In genomic region chr5:88674262-88675158, GRCh38 we compare ENCODE assay signal across 9 cellular contexts.
DNase-seq lines count a peak whose midpoint lies in the region; ATAC-seq, FAIRE-seq and TF ChIP-seq lines count a peak whose summit lies in the region.
"Had no signal": no experiment of that assay in that cellular context is flagged by ENCODE, and none has a peak within 500 bp of the region (broad histone marks: within the 10 kb centered on the region; RNA-seq: fewer than 3 reads in every experiment).

No MANE protein-coding gene starts in this region.

- H3K27me3 ChIP-seq in liver (ENCODE audit: control insufficient read depth in 4 of 4, insufficient read depth in 4 of 4, low read length in 3 of 4) (peaks cover 11 to 51% (median 26%) of the 10 kb centered on the region in 4 donors), HepG2 (ENCODE audit: control insufficient read depth in 1 of 2, insufficient read depth in 2 of 2, low read length in 2 of 2) (peaks cover 0 to 54% of the 10 kb centered on the region in 2 experiments; a peak in 3 of 5 replicates), heart left ventricle (peaks cover 73 to 100% (median 98%) of the 10 kb centered on the region in 9 donors), rectal smooth muscle tissue (ENCODE audit: control insufficient read depth, insufficient read depth, low read length) (peaks cover 46% of the 10 kb centered on the region)

- H3K9me3 ChIP-seq in liver (ENCODE audit: control insufficient read depth in 4 of 4, low read length in 3 of 4) (no peaks in the 10 kb centered on the region), HepG2 (ENCODE audit: low read length) (no peaks in the 10 kb centered on the region), heart left ventricle (no peaks in the 10 kb centered on the region)

- H3K4me3 Mint-ChIP-seq in activated CD4-positive, alpha-beta memory T cell treated with anti-CD3 and anti-CD28 coated beads for 36 hours = peak overlapping the region; percentile 62

- POLR2A ChIA-PET in HepG2 (lab: Yijun Ruan, JAX) = no interaction called here
- POLR2A ChIA-PET in activated CD4-positive, alpha-beta memory T cell treated with anti-CD3 and anti-CD28 coated beads for 36 hours (lab: Charles Lee) = interaction anchor here (1.6 to 1.9 kb wide), 2 partner anchors 10 to 14 kb away, joined by 3 to 5 read pairs; no protein-coding TSS in a partner anchor

- no peak overlapping the region for H2AFZ ChIP-seq in HepG2 (ENCODE audit: low read length)

- peaks cover 26% of the 10 kb centered on the region for H3K4me1 Mint-ChIP-seq in activated CD4-positive, alpha-beta memory T cell treated with anti-CD3 and anti-CD28 coated beads for 36 hours (ENCODE audit: low read depth)

- ATAC-seq in HepG2 = no peak
- peak; percentile 80 for ATAC-seq in HG02610 (IDR thresholded peaks at IDR 0.05; ENCODE audit: unreplicated experiment)
- ATAC-seq in heart left ventricle = peak in 3 of 4 donors; percentile 11 to 57 (median 50)
- ATAC-seq: HCT116 had no signal

- H3K4me3 ChIP-seq in liver (ENCODE audit: low read depth in 1 of 3, low read length in 3 of 3) (peak overlapping the region in 2 of 3 donors; percentile 26 to 27), HepG2 (replicated peaks in 1 of 3; ENCODE audit: insufficient read depth in 1 of 3, low read depth in 2 of 3, low read length in 3 of 3) (no peak overlapping the region), heart left ventricle (peak overlapping the region; percentile 15 to 57 (median 42)), rectal smooth muscle tissue (ENCODE audit: low read length) (peak overlapping the region; percentile 62)

- DNase-seq in HepG2 (ENCODE audit: low spot score) = no peak
- peak; percentile 84 to 92 (median 92) for DNase-seq in NCI-H1417 (lab: John Stamatoyannopoulos, UW)
- DNase-seq in activated CD4-positive, alpha-beta memory T cell treated with anti-CD3 and anti-CD28 coated beads for 36 hours = peak; percentile 62
- peak in 1 of 5 donors; percentile 55 for DNase-seq in heart left ventricle
- no peak for DNase-seq in NCI-H1105 treated with DMSO at 0.1 percent for 48 hours (lab: John Stamatoyannopoulos, UW)

- H4K20me1 ChIP-seq in HepG2 (ENCODE audit: insufficient read depth, low read length) = no peaks in the 10 kb centered on the region

- WGBS in liver = 3% methylated on average over 87 of the region's 87 CpGs
- 81% methylated on average over 37 of the region's 87 CpGs for WGBS in HepG2 (ENCODE audit: low lambda C conversion rate)
- 1 to 2% (median 1%) methylated on average over 60 to 87 of the region's 87 CpGs for WGBS in heart left ventricle, 4 donors

- H3K36me3 Mint-ChIP-seq in activated CD4-positive, alpha-beta memory T cell treated with anti-CD3 and anti-CD28 coated beads for 36 hours = peaks cover 12% of the 10 kb centered on the region

- TF ChIP-seq EP300 in HepG2 (IDR thresholded peaks at IDR 0.05; ENCODE audit: low read depth in 2 of 2, low read length in 2 of 2) (no peak), HepG2 (CRISPR knock-in tag; IDR thresholded peaks at IDR 0.05; ENCODE audit: borderline replicate concordance) (no peak)

- intact Hi-C loops in HepG2 (cut with micrococcal nuclease; ENCODE audit: unreplicated experiment) (no loop called here), heart left ventricle (cut with DNase I) (loop anchor here in 5 of 10 donors (5.0 to 10.0 kb wide), 4 partner anchors 420 to 892 kb away; no protein-coding TSS in a partner anchor)
- intact Hi-C loops in activated CD4-positive, alpha-beta memory T cell treated with anti-CD3 and anti-CD28 coated beads for 36 hours (cut with micrococcal nuclease) = loop anchor here (1.0 to 10.0 kb wide), 5 partner anchors 7 to 410 kb away; partner anchors contain the start of gene TMEM161B

- H3K79me2 ChIP-seq in HepG2 (ENCODE audit: insufficient read depth, low read length) = no peaks in the 10 kb centered on the region

- no peak overlapping the region for H3K4me2 ChIP-seq in HepG2 (ENCODE audit: low read depth, low read length)

- H3K4me1 ChIP-seq in liver (ENCODE audit: control insufficient read depth in 4 of 4, insufficient read depth in 4 of 4, low read length in 3 of 4) = peaks cover 17 to 20% (median 20%) of the 10 kb centered on the region in 4 donors
- H3K4me1 ChIP-seq in HepG2 (ENCODE audit: insufficient read depth, low read length) = no peaks in the 10 kb centered on the region
- H3K4me1 ChIP-seq in heart left ventricle = peaks cover 0 to 35% (median 19%) of the 10 kb centered on the region in 12 donors
- no peaks in the 10 kb centered on the region for H3K4me1 ChIP-seq in rectal smooth muscle tissue (ENCODE audit: control insufficient read depth, insufficient read depth, low read length)

- H3K27me3 Mint-ChIP-seq in activated CD4-positive, alpha-beta memory T cell treated with anti-CD3 and anti-CD28 coated beads for 36 hours = peaks cover 79% of the 10 kb centered on the region

- H3K27ac Mint-ChIP-seq in activated CD4-positive, alpha-beta memory T cell treated with anti-CD3 and anti-CD28 coated beads for 36 hours = no peak overlapping the region

- H3K36me3 ChIP-seq in liver (ENCODE audit: control insufficient read depth in 4 of 4, insufficient read depth in 3 of 4, low read depth in 1 of 4, low read length in 3 of 4) (no peaks in the 10 kb centered on the region), HepG2 (replicated peaks in 1 of 2; ENCODE audit: control insufficient read depth in 1 of 2, insufficient read depth in 2 of 2, low read length in 2 of 2) (no peaks in the 10 kb centered on the region), heart left ventricle (no peaks in the 10 kb centered on the region), rectal smooth muscle tissue (ENCODE audit: control insufficient read depth, insufficient read depth, low read length) (no peaks in the 10 kb centered on the region)

- in situ Hi-C loops in HepG2 (cut with HindIII; ENCODE audit: extremely low pct_ligation_motif_present, low pct_unique_long_range_greater_than_20kb) = loop anchor here (5.0 to 25.0 kb wide), 2 partner anchors 532 to 1262 kb away; partner anchors contain the start of gene CCNH

- H3K9ac ChIP-seq in liver (ENCODE audit: low read depth in 1 of 2, low read length in 2 of 2) = no peak overlapping the region
- H3K9ac ChIP-seq in HepG2 (ENCODE audit: insufficient read depth, low read depth, low read length) = no peak overlapping the region
- H3K9ac ChIP-seq in rectal smooth muscle tissue (ENCODE audit: low read length) = no peak overlapping the region

- TF ChIP-seq POLR2A in HepG2 (IDR thresholded peaks at IDR 0.05; ENCODE audit: insufficient read depth in 1 of 2, low read depth in 2 of 2, low read length in 2 of 2) = no peak
- TF ChIP-seq POLR2A in heart left ventricle (IDR thresholded peaks at IDR 0.05) = no peak

- BruUV-seq in HepG2 (replicated peaks; lab: Mats Ljungman, UMichigan) = no TSS peak

- H3K9me3 Mint-ChIP-seq in activated CD4-positive, alpha-beta memory T cell treated with anti-CD3 and anti-CD28 coated beads for 36 hours = no peaks in the 10 kb centered on the region

- TF ChIP-seq CTCF in liver (IDR thresholded peaks at IDR 0.05; ENCODE audit: low read depth, low read length, missing input control) = no peak
- no peak for TF ChIP-seq CTCF in HepG2 (CRISPR knock-in tag; IDR thresholded peaks at IDR 0.05)
- no peak for TF ChIP-seq CTCF in heart left ventricle (IDR thresholded peaks at IDR 0.05)

- H3K27ac ChIP-seq in liver (ENCODE audit: low read depth in 1 of 2, low read length in 2 of 2) (no peak overlapping the region), HepG2 (ENCODE audit: extremely low read length, insufficient read depth, low read length) (no peak overlapping the region), heart left ventricle (peak overlapping the region in 1 of 12 donors; percentile 31), rectal smooth muscle tissue (ENCODE audit: low read depth, low read length) (peak overlapping the region; percentile 35)

- no peak for FAIRE-seq in HepG2 (lab: Jason Lieb, UNC)

- TF ChIP-seq RAD21 in liver (IDR thresholded peaks at IDR 0.05) (no peak), HepG2 (CRISPR knock-in tag; IDR thresholded peaks at IDR 0.05) (no peak)

- CTCF ChIA-PET in HepG2 (lab: Yijun Ruan, JAX; ENCODE audit: low intra/inter-chr PET ratio, low total read pairs) = no interaction called here
- CTCF ChIA-PET in activated CD4-positive, alpha-beta memory T cell treated with anti-CD3 and anti-CD28 coated beads for 36 hours (lab: Charles Lee) = interaction anchor here (3.8 kb wide), 1 partner anchor 16 kb away, joined by 21 read pairs; no protein-coding TSS in a partner anchor

TF ChIP-seq in liver, 16 proteins besides CTCF, POLR2A, EP300 and RAD21 (continues in another document):
- TF ChIP-seq YY1 (IDR thresholded peaks at IDR 0.05) = no peak
- TF ChIP-seq ZBTB33 (IDR thresholded peaks at IDR 0.05) = no peak

TF ChIP-seq in HepG2, 621 proteins besides CTCF, POLR2A, EP300 and RAD21 (continues in another document):
- TF ChIP-seq ZNF567 (CRISPR knock-in tag; IDR thresholded peaks at IDR 0.05; ENCODE audit: borderline replicate concordance) = no peak
- no peak for TF ChIP-seq ZNF10 (CRISPR knock-in tag; IDR thresholded peaks at IDR 0.05; ENCODE audit: borderline replicate concordance, low read depth)
- no peak for TF ChIP-seq BRD4 (CRISPR knock-in tag; IDR thresholded peaks at IDR 0.05)
- TF ChIP-seq TOE1 (CRISPR knock-in tag; IDR thresholded peaks at IDR 0.05) = no peak
- no peak for TF ChIP-seq SNRNP70 (IDR thresholded peaks at IDR 0.05; ENCODE audit: low read depth, low read length)
- no peak for TF ChIP-seq CREB3 (CRISPR knock-in tag; IDR thresholded peaks at IDR 0.05)

Comparison
In these comparisons a context has a peak if more than half of its experiments do, and no peak if none do; other contexts are left out.
1. H3K4me3 ChIP-seq: peak in liver (2 of 3), heart left ventricle (12 of 12) and rectal smooth muscle tissue (single experiment); none in HepG2 (0 of 3).
2. DNase-seq: peak in NCI-H1417 (3 of 3) and activated CD4-positive, alpha-beta memory T cell treated with anti-CD3 and anti-CD28 coated beads for 36 hours (single experiment); none in HepG2 (single experiment) and NCI-H1105 treated with DMSO at 0.1 percent for 48 hours (single experiment).